ENCODE assay signal across 7 cellular contexts in genomic region chr3:149224736-149225594, GRCh38. TPM values are rescaled to one million over a fixed set of nuclear protein-coding genes. Genes with fewer than 3 reads are reported as not detected.
DNase-seq lines count a peak whose midpoint lies in the region; ATAC-seq and TF ChIP-seq lines count a peak whose summit lies in the region.

No MANE protein-coding gene starts in this region.

- H3K4me2 ChIP-seq in KMS-11: peak overlapping the region; percentile 58

- peaks cover 2% of the 10 kb centered on the region for H3K27me3 Mint-ChIP-seq in activated T-cell treated with anti-CD3 and anti-CD28 coated beads, Interleukin-2, amount 50 U/mL, for 24 hours

- in situ Hi-C loops in GM13976 (cut with MboI; ENCODE audit: low sequenced_read_pairs, unreplicated experiment): no loop called here

- DNase-seq in GM13976 (ENCODE audit: low spot score): peak; percentile 60
- no peak for DNase-seq in activated T-cell treated with anti-CD3 and anti-CD28 coated beads, Interleukin-2, amount 50 U/mL, for 24 hours
- DNase-seq in globus pallidus (ENCODE audit: low spot score): peak; percentile 23
- peak; percentile 99 for DNase-seq in renal cortical epithelial cell (ENCODE audit: low read depth)
- DNase-seq in GF-D8 (lab: John Stamatoyannopoulos, UW): no peak

- H4K20me1 ChIP-seq in KMS-11 (ENCODE audit: insufficient read depth): no peaks in the 10 kb centered on the region

- H3K4me3 ChIP-seq in KMS-11 (IDR thresholded peaks at IDR 0.05; ENCODE audit: insufficient read depth, low read depth, low read length): peak overlapping the region; percentile 86

- H3K4me3 Mint-ChIP-seq in activated T-cell treated with anti-CD3 and anti-CD28 coated beads, Interleukin-2, amount 50 U/mL, for 24 hours: peak overlapping the region; percentile 57

- peak overlapping the region; percentile 74 for H2AFZ ChIP-seq in KMS-11 (ENCODE audit: low read depth)

- H3K36me3 ChIP-seq in KMS-11 (ENCODE audit: insufficient read depth): no peaks in the 10 kb centered on the region

- peak overlapping the region; percentile 77 for H3K27ac ChIP-seq in KMS-11

- H3K36me3 Mint-ChIP-seq in activated T-cell treated with anti-CD3 and anti-CD28 coated beads, Interleukin-2, amount 50 U/mL, for 24 hours (ENCODE audit: low read depth): no peaks in the 10 kb centered on the region

- peak overlapping the region; percentile 50; the same call in 1 of the 2 replicates for H3K9ac ChIP-seq in KMS-11

- H3K27ac Mint-ChIP-seq in activated T-cell treated with anti-CD3 and anti-CD28 coated beads, Interleukin-2, amount 50 U/mL, for 24 hours: peak overlapping the region; percentile 84

- TF ChIP-seq CTCF in GM13976 (IDR thresholded peaks at IDR 0.05; ENCODE audit: borderline replicate concordance, control extremely low read depth, extremely low read depth, insufficient read depth, missing control alignments) (no peak), KMS-11 (conservative IDR thresholded peaks at IDR 0.05; ENCODE audit: low read depth, low read length) (no peak)

- peaks cover 24% of the 10 kb centered on the region for H3K4me1 ChIP-seq in KMS-11 (ENCODE audit: low read depth, poor library complexity, severe bottlenecking)

- no peaks in the 10 kb centered on the region for H3K9me3 Mint-ChIP-seq in activated T-cell treated with anti-CD3 and anti-CD28 coated beads, Interleukin-2, amount 50 U/mL, for 24 hours

- peak; percentile 94 for ATAC-seq in GM21786 (IDR thresholded peaks at IDR 0.05; ENCODE audit: unreplicated experiment)

- H3K27me3 ChIP-seq in KMS-11 (ENCODE audit: insufficient read depth, low read depth): no peaks in the 10 kb centered on the region

- H3K4me1 Mint-ChIP-seq in activated T-cell treated with anti-CD3 and anti-CD28 coated beads, Interleukin-2, amount 50 U/mL, for 24 hours (ENCODE audit: low read depth): peaks cover 28% of the 10 kb centered on the region

- no peaks in the 10 kb centered on the region for H3K79me2 ChIP-seq in KMS-11 (ENCODE audit: insufficient read depth, low read depth)

RNA-seq across cellular contexts. Expression of gene CP, which starts 3.3 kb away (rescaled TPM):
- total RNA-seq in renal cortical epithelial cell: 2.4 and 85.8 TPM in 2 replicates

Comparison
In these comparisons a context has a peak if more than half of its experiments do, and no peak if none do; other contexts are left out.
1. DNase-seq: peak in GM13976 (single experiment), globus pallidus (single experiment) and renal cortical epithelial cell (single experiment); none in activated T-cell treated with anti-CD3 and anti-CD28 coated beads, Interleukin-2, amount 50 U/mL, for 24 hours (single experiment) and GF-D8 (single experiment).